ENCODE assay signal across 10 cellular contexts in genomic region chr1:162633327-162633762, GRCh38. TPM values are rescaled to one million over a fixed set of nuclear protein-coding genes. Genes with fewer than 3 reads are reported as not detected.
DNase-seq lines count a peak whose midpoint lies in the region; ATAC-seq and TF ChIP-seq lines count a peak whose summit lies in the region.
"Had no signal": no experiment of that assay in that cellular context is flagged by ENCODE, and none has a peak within 500 bp of the region (broad histone marks: within the 10 kb centered on the region; RNA-seq: fewer than 3 reads in every experiment).

No MANE protein-coding gene starts in this region.

- intact Hi-C loops in A673 (cut with micrococcal nuclease; ENCODE audit: unreplicated experiment) = loop anchor here (2.0 kb wide), 1 partner anchor 29 kb away; no protein-coding TSS in a partner anchor
- intact Hi-C loops in activated CD8-positive, alpha-beta T cell treated with anti-CD3 and anti-CD28 coated beads for 36 hours (cut with micrococcal nuclease) = no loop called here

- H3K27me3 Mint-ChIP-seq in activated CD8-positive, alpha-beta T cell treated with anti-CD3 and anti-CD28 coated beads for 36 hours = no peaks in the 10 kb centered on the region
- H3K27me3 Mint-ChIP-seq in T-helper 17 cell = peaks cover 41% of the 10 kb centered on the region
- peaks cover 4% of the 10 kb centered on the region for H3K27me3 Mint-ChIP-seq in activated CD4-positive, alpha-beta T cell treated with anti-CD3 and anti-CD28 coated beads, Interleukin-2, amount 10 ng/mL, durations not matched to agents 7 days and 5 days

- no peak overlapping the region for H3K27ac Mint-ChIP-seq in activated CD8-positive, alpha-beta T cell treated with anti-CD3 and anti-CD28 coated beads for 36 hours
- H3K27ac Mint-ChIP-seq in T-helper 17 cell = no peak overlapping the region
- H3K27ac Mint-ChIP-seq in activated CD4-positive, alpha-beta T cell treated with anti-CD3 and anti-CD28 coated beads, Interleukin-2, amount 10 ng/mL, durations not matched to agents 7 days and 5 days = no peak overlapping the region

- peaks cover 2% of the 10 kb centered on the region for H3K4me1 Mint-ChIP-seq in activated CD8-positive, alpha-beta T cell treated with anti-CD3 and anti-CD28 coated beads for 36 hours (ENCODE audit: low read depth)
- H3K4me1 Mint-ChIP-seq in T-helper 17 cell = peaks cover 3% of the 10 kb centered on the region
- H3K4me1 Mint-ChIP-seq in activated CD4-positive, alpha-beta T cell treated with anti-CD3 and anti-CD28 coated beads, Interleukin-2, amount 10 ng/mL, durations not matched to agents 7 days and 5 days = no peaks in the 10 kb centered on the region

- H3K4me3 ChIP-seq in A673 (ENCODE audit: low read depth, low read length, poor library complexity, severe bottlenecking) = peak overlapping the region; percentile 71
- H3K4me3 ChIP-seq in SJCRH30 = peak overlapping the region; percentile 67

- H3K27ac ChIP-seq in A673 (ENCODE audit: low read depth, low read length, poor library complexity, severe bottlenecking) = peak overlapping the region; percentile 89
- H3K27ac ChIP-seq in SJCRH30 = peak overlapping the region; percentile 93
- H3K27ac ChIP-seq in layer of hippocampus (ENCODE audit: low read depth, low read length) = peak overlapping the region; percentile 69
- H3K27ac ChIP-seq: C4-2B had no signal

- H3K9me3 ChIP-seq in A673 (ENCODE audit: low read depth, low read length, poor library complexity, severe bottlenecking) = no peaks in the 10 kb centered on the region
- no peaks in the 10 kb centered on the region for H3K9me3 ChIP-seq in SJCRH30 (replicated peaks)
- no peaks in the 10 kb centered on the region for H3K9me3 ChIP-seq in T-helper 17 cell (ENCODE audit: control insufficient read depth, low read length, poor library complexity, severe bottlenecking)

- H3K36me3 Mint-ChIP-seq in activated CD8-positive, alpha-beta T cell treated with anti-CD3 and anti-CD28 coated beads for 36 hours (ENCODE audit: low read depth) = no peaks in the 10 kb centered on the region
- peaks cover 8% of the 10 kb centered on the region for H3K36me3 Mint-ChIP-seq in T-helper 17 cell (ENCODE audit: low read depth)
- no peaks in the 10 kb centered on the region for H3K36me3 Mint-ChIP-seq in activated CD4-positive, alpha-beta T cell treated with anti-CD3 and anti-CD28 coated beads, Interleukin-2, amount 10 ng/mL, durations not matched to agents 7 days and 5 days (ENCODE audit: low read depth)

- ATAC-seq in GM21447 (IDR thresholded peaks at IDR 0.05; ENCODE audit: unreplicated experiment) (peak; percentile 66), T-helper 17 cell (no peak)
- no peak for ATAC-seq in activated CD8-positive, alpha-beta T cell treated with anti-CD3 and anti-CD28 coated beads for 36 hours

- no peaks in the 10 kb centered on the region for H3K9me3 Mint-ChIP-seq in activated CD8-positive, alpha-beta T cell treated with anti-CD3 and anti-CD28 coated beads for 36 hours
- H3K9me3 Mint-ChIP-seq in activated CD4-positive, alpha-beta T cell treated with anti-CD3 and anti-CD28 coated beads, Interleukin-2, amount 10 ng/mL, durations not matched to agents 7 days and 5 days = no peaks in the 10 kb centered on the region
- H3K9me3 Mint-ChIP-seq: neural crest cell had no signal

- peak; percentile 57 for DNase-seq in A673 (ENCODE audit: low spot score)
- DNase-seq in SJCRH30 = peak; percentile 40 to 65
- DNase-seq in activated CD8-positive, alpha-beta T cell treated with anti-CD3 and anti-CD28 coated beads for 36 hours = no peak
- DNase-seq in NCI-H2171 (lab: John Stamatoyannopoulos, UW) = no peak
- no peak for DNase-seq in T-helper 17 cell
- DNase-seq in activated CD4-positive, alpha-beta T cell treated with anti-CD3 and anti-CD28 coated beads, Interleukin-2, amount 10 ng/mL, durations not matched to agents 7 days and 5 days = no peak

- BruUV-seq in A673 (replicated peaks; lab: Mats Ljungman, UMichigan) = no TSS peak

- no peak for TF ChIP-seq CTCF in A673 (conservative IDR thresholded peaks at IDR 0.05; ENCODE audit: low read depth, low read length)
- no peak for TF ChIP-seq CTCF in activated CD8-positive, alpha-beta T cell treated with anti-CD3 and anti-CD28 coated beads for 36 hours (IDR thresholded peaks at IDR 0.05)

- peaks cover 44% of the 10 kb centered on the region for H3K4me1 ChIP-seq in A673 (ENCODE audit: insufficient read depth, low read length, poor library complexity, severe bottlenecking)
- peaks cover 13% of the 10 kb centered on the region for H3K4me1 ChIP-seq in SJCRH30

- POLR2A ChIA-PET in A673 (lab: Charles Lee; ENCODE audit: low non-redundant PET) = no interaction called here
- POLR2A ChIA-PET in activated CD8-positive, alpha-beta T cell treated with anti-CD3 and anti-CD28 coated beads for 36 hours (lab: Charles Lee) = no interaction called here
- POLR2A ChIA-PET in activated CD4-positive, alpha-beta T cell treated with anti-CD3 and anti-CD28 coated beads, Interleukin-2, amount 10 ng/mL, durations not matched to agents 7 days and 5 days (lab: Charles Lee) = no interaction called here

- no peaks in the 10 kb centered on the region for H3K27me3 ChIP-seq in A673 (replicated peaks; ENCODE audit: insufficient read depth, low read depth, low read length, poor library complexity)
- no peaks in the 10 kb centered on the region for H3K27me3 ChIP-seq in SJCRH30
- no peaks in the 10 kb centered on the region for H3K27me3 ChIP-seq in layer of hippocampus (ENCODE audit: control insufficient read depth, insufficient read depth, low read length)

- CTCF ChIA-PET in A673 (lab: Charles Lee) = interaction anchor here (1.3 kb wide), 1 partner anchor 30 kb away, joined by 5 read pairs; no protein-coding TSS in a partner anchor
- CTCF ChIA-PET in activated CD8-positive, alpha-beta T cell treated with anti-CD3 and anti-CD28 coated beads for 36 hours (lab: Charles Lee) = interaction anchor here (1.1 kb wide), 1 partner anchor 10 kb away, joined by 3 read pairs; no protein-coding TSS in a partner anchor
- CTCF ChIA-PET in activated CD4-positive, alpha-beta T cell treated with anti-CD3 and anti-CD28 coated beads, Interleukin-2, amount 10 ng/mL, durations not matched to agents 7 days and 5 days (lab: Charles Lee) = interaction anchor here (0.6 kb wide), 1 partner anchor 518 kb away, joined by 3 read pairs; no protein-coding TSS in a partner anchor

- H3K36me3 ChIP-seq in A673 (ENCODE audit: insufficient read depth, low read length, poor library complexity, severe bottlenecking) (no peaks in the 10 kb centered on the region), SJCRH30 (no peaks in the 10 kb centered on the region)

- no peak overlapping the region for H3K4me3 Mint-ChIP-seq in activated CD8-positive, alpha-beta T cell treated with anti-CD3 and anti-CD28 coated beads for 36 hours
- no peak overlapping the region for H3K4me3 Mint-ChIP-seq in T-helper 17 cell
- no peak overlapping the region for H3K4me3 Mint-ChIP-seq in activated CD4-positive, alpha-beta T cell treated with anti-CD3 and anti-CD28 coated beads, Interleukin-2, amount 10 ng/mL, durations not matched to agents 7 days and 5 days

RNA-seq across cellular contexts. Expression of gene DDR2, which starts 1.1 kb away (rescaled TPM):
- 121 and 145 TPM in 2 replicates for total RNA-seq in A673 (2021)
- total RNA-seq in SJCRH30 (2014; rRNA removed; shearing (Covaris generic)) = 41.1 and 47.8 TPM in 2 replicates
- under 1 TPM; 0.31 to 0.45 TPM for total RNA-seq in activated CD8-positive, alpha-beta T cell treated with anti-CD3 and anti-CD28 coated beads for 36 hours
- under 1 TPM; 0.22 to 0.26 TPM for total RNA-seq in T-helper 17 cell
- total RNA-seq in activated CD4-positive, alpha-beta T cell treated with anti-CD3 and anti-CD28 coated beads, Interleukin-2, amount 10 ng/mL, durations not matched to agents 7 days and 5 days = under 1 TPM; 0.02 to 0.35 TPM

Comparison
In these comparisons a context has a peak if more than half of its experiments do, and no peak if none do; other contexts are left out.
1. DNase-seq: peak in A673 (single experiment) and SJCRH30 (2 of 2); none in activated CD8-positive, alpha-beta T cell treated with anti-CD3 and anti-CD28 coated beads for 36 hours (single experiment), NCI-H2171 (single experiment), T-helper 17 cell (0 of 3) and activated CD4-positive, alpha-beta T cell treated with anti-CD3 and anti-CD28 coated beads, Interleukin-2, amount 10 ng/mL, durations not matched to agents 7 days and 5 days (single experiment).
2. RNA of gene DDR2, which starts 1.1 kb away (total RNA-seq): 121 to 145 TPM in A673 and 41.1 to 47.8 TPM in SJCRH30; 0.31 to 0.45 TPM in activated CD8-positive, alpha-beta T cell treated with anti-CD3 and anti-CD28 coated beads for 36 hours, 0.02 to 0.35 TPM in activated CD4-positive, alpha-beta T cell treated with anti-CD3 and anti-CD28 coated beads, Interleukin-2, amount 10 ng/mL, durations not matched to agents 7 days and 5 days and 0.22 to 0.26 TPM in T-helper 17 cell; every median in the first group is over 10 times any median in the second.
3. Peak in every context shown above with its lines, with median percentiles within 50 percentile points of each other: H3K27ac ChIP-seq.